ENCODE assay signal across 8 cellular contexts in genomic region chr10:99435986-99436633, GRCh38. TPM values are rescaled to one million over a fixed set of nuclear protein-coding genes. Genes with fewer than 3 reads are reported as not detected.
DNase-seq lines count a peak whose midpoint lies in the region; ATAC-seq and TF ChIP-seq lines count a peak whose summit lies in the region.

No MANE protein-coding gene starts in this region.

- H3K9me3 ChIP-seq in effector memory CD4-positive, alpha-beta T cell (ENCODE audit: control insufficient read depth, low read length) = no peaks in the 10 kb centered on the region

- H3K36me3 Mint-ChIP-seq in natural killer cell = no peaks in the 10 kb centered on the region
- no peaks in the 10 kb centered on the region for H3K36me3 Mint-ChIP-seq in natural killer cell treated with Interleukin-12 subunit alpha and Interleukin-12 subunit beta and Interleukin-15 and Interleukin-18, amount 100 ng/mL, for 72 hours

- H3K9me3 Mint-ChIP-seq in natural killer cell = no peaks in the 10 kb centered on the region
- H3K9me3 Mint-ChIP-seq in natural killer cell treated with Interleukin-12 subunit alpha and Interleukin-12 subunit beta and Interleukin-15 and Interleukin-18, amount 100 ng/mL, for 72 hours = no peaks in the 10 kb centered on the region

- intact Hi-C loops in natural killer cell (cut with micrococcal nuclease) = loop anchor here (5.0 kb wide), 1 partner anchor 176 kb away; no protein-coding TSS in a partner anchor

- no peaks in the 10 kb centered on the region for H3K27me3 Mint-ChIP-seq in natural killer cell (ENCODE audit: low read depth in 2 of 2)
- no peaks in the 10 kb centered on the region for H3K27me3 Mint-ChIP-seq in natural killer cell treated with Interleukin-12 subunit alpha and Interleukin-12 subunit beta and Interleukin-15 and Interleukin-18, amount 100 ng/mL, for 72 hours

- no peak overlapping the region for H3K27ac Mint-ChIP-seq in natural killer cell
- no peak overlapping the region for H3K27ac Mint-ChIP-seq in natural killer cell treated with Interleukin-12 subunit alpha and Interleukin-12 subunit beta and Interleukin-15 and Interleukin-18, amount 100 ng/mL, for 72 hours

- peaks cover 6% of the 10 kb centered on the region for H3K4me1 ChIP-seq in effector memory CD4-positive, alpha-beta T cell (ENCODE audit: control insufficient read depth, insufficient read depth, low read length, poor library complexity, severe bottlenecking)

- no peak overlapping the region for H3K4me3 ChIP-seq in effector memory CD4-positive, alpha-beta T cell (ENCODE audit: insufficient read depth, low read depth, low read length, poor library complexity, severe bottlenecking)

- H3K36me3 ChIP-seq in effector memory CD4-positive, alpha-beta T cell (ENCODE audit: control insufficient read depth, insufficient read depth, low read length) = no peaks in the 10 kb centered on the region

- ATAC-seq in natural killer cell (peak; percentile 55 to 77 (median 67)), SK-N-SH treated with all-trans-retinoic acid at 6 μM for 48 hours (peak; percentile 86)
- no peak for ATAC-seq in natural killer cell treated with Interleukin-12 subunit alpha and Interleukin-12 subunit beta and Interleukin-15 and Interleukin-18, amount 100 ng/mL, for 72 hours

- no peak overlapping the region for H3K27ac ChIP-seq in effector memory CD4-positive, alpha-beta T cell (ENCODE audit: insufficient read depth, low read length, poor library complexity, severe bottlenecking)

- DNase-seq in natural killer cell (no peak), LoVo (ENCODE audit: low spot score) (peak; percentile 56), fibroblast of the conjunctiva (ENCODE audit: low read depth) (peak; percentile 24), putamen (ENCODE audit: low spot score) (peak; percentile 64)
- no peak for DNase-seq in natural killer cell treated with Interleukin-12 subunit alpha and Interleukin-12 subunit beta and Interleukin-15 and Interleukin-18, amount 100 ng/mL, for 72 hours (ENCODE audit: low spot score)
- no peak for DNase-seq in NK-92 treated with Interleukin-12 subunit alpha and Interleukin-12 subunit beta, amount 100 ng/mL, for 24 hours (lab: John Stamatoyannopoulos, UW)
- DNase-seq in effector memory CD4-positive, alpha-beta T cell = no peak

- peaks cover 17 to 19% of the 10 kb centered on the region in 2 donors for H3K4me1 Mint-ChIP-seq in natural killer cell
- H3K4me1 Mint-ChIP-seq in natural killer cell treated with Interleukin-12 subunit alpha and Interleukin-12 subunit beta and Interleukin-15 and Interleukin-18, amount 100 ng/mL, for 72 hours (ENCODE audit: low read depth in 2 of 2) = peaks cover 18 to 19% of the 10 kb centered on the region in 2 donors

- no peak overlapping the region for H3K4me3 Mint-ChIP-seq in natural killer cell
- no peak overlapping the region for H3K4me3 Mint-ChIP-seq in natural killer cell treated with Interleukin-12 subunit alpha and Interleukin-12 subunit beta and Interleukin-15 and Interleukin-18, amount 100 ng/mL, for 72 hours

- H3K27me3 ChIP-seq in effector memory CD4-positive, alpha-beta T cell (replicated peaks; ENCODE audit: control insufficient read depth, insufficient read depth, low read length, poor library complexity, severe bottlenecking) = no peaks in the 10 kb centered on the region

- TF ChIP-seq CTCF in natural killer cell (IDR thresholded peaks at IDR 0.05) = peak; percentile 70

TF ChIP-seq in SK-N-SH treated with all-trans-retinoic acid at 6 μM for 48 hours, 23 proteins besides CTCF, POLR2A, EP300 and RAD21:
- no peak for TF ChIP-seq PATZ1 (CRISPR knock-in tag; IDR thresholded peaks at IDR 0.05; ENCODE audit: borderline replicate concordance)
- no peak for TF ChIP-seq TOX (CRISPR knock-in tag; IDR thresholded peaks at IDR 0.05; ENCODE audit: borderline replicate concordance)
- TF ChIP-seq CSDC2 (CRISPR knock-in tag; IDR thresholded peaks at IDR 0.05) = no peak
- no peak for TF ChIP-seq OSR1 (CRISPR knock-in tag; IDR thresholded peaks at IDR 0.05)
- no peak for TF ChIP-seq CREB5 (CRISPR knock-in tag; IDR thresholded peaks at IDR 0.05; ENCODE audit: low read depth)
- TF ChIP-seq PPARA (CRISPR knock-in tag; IDR thresholded peaks at IDR 0.05; ENCODE audit: borderline replicate concordance) = no peak
- TF ChIP-seq BACH2 (CRISPR knock-in tag; IDR thresholded peaks at IDR 0.05; ENCODE audit: borderline replicate concordance) = no peak
- TF ChIP-seq GLIS3 (CRISPR knock-in tag; IDR thresholded peaks at IDR 0.05) = no peak
- no peak for TF ChIP-seq POU6F1 (CRISPR knock-in tag; IDR thresholded peaks at IDR 0.05; ENCODE audit: borderline replicate concordance, low read depth)

RNA-seq across cellular contexts. Expression of gene GOT1, which starts 5.7 kb away (rescaled TPM):
- 10 to 100 TPM in 1 of 3 donors, 1 to 10 TPM in 2; 8.5 to 15.1 (median 8.5) TPM for total RNA-seq in natural killer cell
- total RNA-seq in natural killer cell treated with Interleukin-12 subunit alpha and Interleukin-12 subunit beta and Interleukin-15 and Interleukin-18, amount 100 ng/mL, for 72 hours = 10 to 100 TPM; 42.5 to 44.4 TPM

Comparison
In these comparisons a context has a peak if more than half of its experiments do, and no peak if none do; other contexts are left out.
1. ATAC-seq: peak in natural killer cell (3 of 3) and SK-N-SH treated with all-trans-retinoic acid at 6 μM for 48 hours (single experiment); none in natural killer cell treated with Interleukin-12 subunit alpha and Interleukin-12 subunit beta and Interleukin-15 and Interleukin-18, amount 100 ng/mL, for 72 hours (0 of 2).
2. DNase-seq: peak in LoVo (single experiment), fibroblast of the conjunctiva (single experiment) and putamen (single experiment); none in natural killer cell (single experiment), natural killer cell treated with Interleukin-12 subunit alpha and Interleukin-12 subunit beta and Interleukin-15 and Interleukin-18, amount 100 ng/mL, for 72 hours (single experiment), NK-92 treated with Interleukin-12 subunit alpha and Interleukin-12 subunit beta, amount 100 ng/mL, for 24 hours (single experiment) and effector memory CD4-positive, alpha-beta T cell (0 of 3).